1 cellular context compared by ENCODE assay signal in the genomic region with DNA sequence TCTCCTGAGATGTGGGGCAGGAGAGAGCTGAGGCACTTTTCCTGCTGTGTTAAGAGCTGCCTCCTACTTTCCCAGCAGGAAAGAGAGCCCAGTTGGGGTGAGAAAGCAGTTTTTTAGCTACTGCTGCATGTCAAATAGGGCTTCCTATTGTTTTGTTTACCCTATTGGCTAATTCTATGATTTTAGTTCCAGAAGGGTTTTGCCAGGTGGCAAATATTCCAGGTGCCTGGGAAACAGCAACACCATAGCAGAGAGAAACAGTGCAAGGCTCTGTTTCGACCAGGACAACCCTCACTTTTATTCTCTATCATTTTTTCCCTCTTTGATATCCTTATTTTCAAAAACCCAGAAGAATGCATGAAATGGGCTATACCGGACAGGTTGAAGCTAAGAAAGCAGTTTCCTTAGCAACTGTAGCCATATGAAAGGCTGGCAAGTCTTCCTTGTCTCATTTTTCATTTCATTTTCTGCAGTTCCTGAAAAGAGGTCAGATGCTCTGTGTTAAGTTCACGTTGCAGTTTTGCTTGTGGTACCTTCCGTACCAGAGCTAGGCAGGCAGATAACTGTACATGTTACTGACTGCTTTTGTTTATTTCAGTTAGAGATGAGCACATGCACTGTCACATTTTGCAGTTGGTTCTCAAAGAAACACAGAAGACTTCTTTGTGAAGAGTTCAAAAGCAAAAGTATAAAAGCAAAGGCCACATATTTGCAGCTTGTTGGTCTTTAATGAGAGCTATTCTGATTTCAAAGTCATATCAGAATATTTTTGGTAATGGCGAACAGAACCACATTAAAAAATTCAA.
TF ChIP-seq lines count a peak whose summit lies in the region.

No MANE protein-coding gene starts in this region.

TF ChIP-seq in H1, 55 proteins besides CTCF, POLR2A, EP300 and RAD21:
- no peak for TF ChIP-seq BCL11A (IDR thresholded peaks at IDR 0.05; ENCODE audit: low read depth in 2 of 2, low read length in 2 of 2)
- no peak for TF ChIP-seq RBBP5 (IDR thresholded peaks at IDR 0.05; ENCODE audit: borderline replicate concordance, low read depth, low read length)
- TF ChIP-seq ASH2L (IDR thresholded peaks at IDR 0.05; ENCODE audit: low read length) = no peak
- TF ChIP-seq, protein P1, sequence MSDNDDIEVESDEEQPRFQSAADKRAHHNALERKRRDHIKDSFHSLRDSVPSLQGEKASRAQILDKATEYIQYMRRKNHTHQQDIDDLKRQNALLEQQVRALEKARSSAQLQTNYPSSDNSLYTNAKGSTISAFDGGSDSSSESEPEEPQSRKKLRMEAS (IDR thresholded peaks at IDR 0.05) = no peak
